8 cellular contexts compared by ENCODE assay signal in genomic region chr10:104580774-104581675, GRCh38.
DNase-seq lines count a peak whose midpoint lies in the region; ATAC-seq and TF ChIP-seq lines count a peak whose summit lies in the region.

No MANE protein-coding gene starts in this region.

- no peaks in the 10 kb centered on the region for H3K9me3 ChIP-seq in esophagus squamous epithelium

- no peaks in the 10 kb centered on the region for H3K36me3 ChIP-seq in esophagus squamous epithelium

- H3K4me3 ChIP-seq in esophagus squamous epithelium: no peak overlapping the region

- H3K27me3 ChIP-seq in esophagus squamous epithelium: peaks cover 0 to 59% (median 0%) of the 10 kb centered on the region in 4 donors

- DNase-seq in Ammon's horn (ENCODE audit: low spot score) (peak; percentile 77), NOMO-1 treated with dmso at 0.1 percent for 144 hours (lab: John Stamatoyannopoulos, UW; ENCODE audit: unreplicated experiment) (peak; percentile 58), activated T-cell treated with anti-CD3 and anti-CD28 coated beads for 1 hour (ENCODE audit: low read depth) (peak; percentile 57), esophagus squamous epithelium (lab: John Stamatoyannopoulos, UW) (no peak), natural killer cell (peak; percentile 42)
- DNase-seq in stimulated activated naive B cell treated with anti-CD40 and anti-IgM and Interleukin-4, amounts not matched to agents 10 μg/mL and 1 μg/mL and 100 μg/mL, for 72 hours: peak; percentile 30

- H3K9me3 Mint-ChIP-seq in natural killer cell: no peaks in the 10 kb centered on the region
- H3K9me3 Mint-ChIP-seq in stimulated activated naive B cell treated with anti-CD40 and anti-IgM and Interleukin-4, amounts not matched to agents 10 μg/mL and 1 μg/mL and 100 μg/mL, for 72 hours: peaks cover 5 to 11% of the 10 kb centered on the region in 2 donors

- intact Hi-C loops in esophagus squamous epithelium (cut with DNase I) (no loop called here), natural killer cell (cut with micrococcal nuclease) (no loop called here)

- peaks cover 6 to 11% of the 10 kb centered on the region in 2 donors for H3K4me1 Mint-ChIP-seq in natural killer cell
- peaks cover 0 to 2% of the 10 kb centered on the region in 2 donors for H3K4me1 Mint-ChIP-seq in stimulated activated naive B cell treated with anti-CD40 and anti-IgM and Interleukin-4, amounts not matched to agents 10 μg/mL and 1 μg/mL and 100 μg/mL, for 72 hours

- H3K27ac ChIP-seq in esophagus squamous epithelium: no peak overlapping the region

- peaks cover 19 to 33% of the 10 kb centered on the region in 2 donors for H3K27me3 Mint-ChIP-seq in natural killer cell (ENCODE audit: low read depth in 2 of 2)
- peaks cover 40 to 48% of the 10 kb centered on the region in 2 donors for H3K27me3 Mint-ChIP-seq in stimulated activated naive B cell treated with anti-CD40 and anti-IgM and Interleukin-4, amounts not matched to agents 10 μg/mL and 1 μg/mL and 100 μg/mL, for 72 hours

- TF ChIP-seq CTCF in esophagus squamous epithelium (IDR thresholded peaks at IDR 0.05) (peak; percentile 35 to 79 (median 64)), natural killer cell (IDR thresholded peaks at IDR 0.05) (peak; percentile 77)

- WGBS in esophagus squamous epithelium, 2 donors: 38 to 39% methylated on average over 17 to 20 of the region's 20 CpGs

- H3K27ac Mint-ChIP-seq in natural killer cell: no peak overlapping the region
- no peak overlapping the region for H3K27ac Mint-ChIP-seq in stimulated activated naive B cell treated with anti-CD40 and anti-IgM and Interleukin-4, amounts not matched to agents 10 μg/mL and 1 μg/mL and 100 μg/mL, for 72 hours

- H3K4me3 Mint-ChIP-seq in natural killer cell: no peak overlapping the region
- no peak overlapping the region for H3K4me3 Mint-ChIP-seq in stimulated activated naive B cell treated with anti-CD40 and anti-IgM and Interleukin-4, amounts not matched to agents 10 μg/mL and 1 μg/mL and 100 μg/mL, for 72 hours

- peaks cover 0 to 7% (median 0%) of the 10 kb centered on the region in 3 donors for H3K4me1 ChIP-seq in esophagus squamous epithelium

- H3K36me3 Mint-ChIP-seq in natural killer cell: no peaks in the 10 kb centered on the region
- H3K36me3 Mint-ChIP-seq in stimulated activated naive B cell treated with anti-CD40 and anti-IgM and Interleukin-4, amounts not matched to agents 10 μg/mL and 1 μg/mL and 100 μg/mL, for 72 hours: peaks cover 0 to 3% of the 10 kb centered on the region in 2 donors

- ATAC-seq in GM18909 (IDR thresholded peaks at IDR 0.05; ENCODE audit: poor library complexity, unreplicated experiment) (peak; percentile 85), HG03521 (IDR thresholded peaks at IDR 0.05; ENCODE audit: unreplicated experiment) (peak; percentile 80), natural killer cell (peak in 2 of 3 donors; percentile 76 to 84)
- ATAC-seq in stimulated activated naive B cell treated with anti-CD40 and anti-IgM and Interleukin-4, amounts not matched to agents 10 μg/mL and 1 μg/mL and 100 μg/mL, for 72 hours (replicated peaks): peak; percentile 81 to 82

- no peak for TF ChIP-seq POLR2A in esophagus squamous epithelium (IDR thresholded peaks at IDR 0.05)
